10 cellular contexts compared by ENCODE assay signal in the genomic region with DNA sequence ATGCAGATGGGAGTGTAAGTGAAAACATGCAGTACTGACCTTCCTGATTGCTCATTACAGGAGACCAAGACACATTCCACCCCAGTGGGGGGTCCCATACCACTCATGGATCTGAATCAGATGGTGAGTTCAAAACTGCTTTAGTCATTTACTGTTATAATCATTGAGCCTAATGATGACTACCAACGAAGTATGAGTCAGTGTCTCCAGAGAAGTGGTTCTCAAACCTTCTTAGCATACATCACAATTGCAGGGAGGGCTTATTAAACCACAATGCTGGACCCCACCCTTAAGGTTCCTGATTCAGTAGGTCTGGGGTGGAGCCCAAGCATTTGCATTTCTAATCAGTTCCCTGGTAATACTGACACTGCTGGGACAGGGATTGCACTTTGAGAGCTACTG.
A peak's percentile ranks its signal among the peaks of the same experiment; 100 is the strongest.
DNase-seq lines count a peak whose midpoint lies in the region; ATAC-seq and TF ChIP-seq lines count a peak whose summit lies in the region.
"Had no signal": no experiment of that assay in that cellular context is flagged by ENCODE, and none has a peak within 500 bp of the region (broad histone marks: within the 10 kb centered on the region; RNA-seq: fewer than 3 reads in every experiment).

No MANE protein-coding gene starts in this region.

- H3K27ac ChIP-seq in iPS DF 6.9 (ENCODE audit: low read length) = no peak overlapping the region

- intact Hi-C loops in activated CD4-positive, alpha-beta T cell treated with anti-CD3 and anti-CD28 coated beads for 36 hours (cut with DNase I, micrococcal nuclease) = loop anchor here (2.0 kb wide), 2 partner anchors 38 to 68 kb away; no protein-coding TSS in a partner anchor

- POLR2A ChIA-PET in activated CD4-positive, alpha-beta T cell treated with anti-CD3 and anti-CD28 coated beads for 36 hours (lab: Charles Lee) = no interaction called here
- POLR2A ChIA-PET in HEK293T (lab: Yijun Ruan, JAX) = no interaction called here

- DNase-seq in activated CD4-positive, alpha-beta T cell treated with anti-CD3 and anti-CD28 coated beads for 36 hours = peak; percentile 69
- DNase-seq in activated CD4-positive, alpha-beta T cell treated with anti-CD3 and anti-CD28 coated beads, Interleukin-2, amount 50 U/mL, for 1 hour = no peak
- DNase-seq in activated T-cell treated with anti-CD3 and anti-CD28 coated beads, Interleukin-2, amount 50 U/mL, for 24 hours = no peak
- DNase-seq in iPS DF 6.9 (ENCODE audit: low read depth, low spot score) = peak; percentile 61
- peak in 1 of 2 donors; percentile 48 for DNase-seq in stimulated activated naive CD8-positive, alpha-beta T cell treated with anti-CD3 and anti-CD28 coated beads, Interleukin-15, amount 100 ng/mL, for 72 hours
- no peak for DNase-seq in T-helper 9 cell
- no peak for DNase-seq in HEK293T (ENCODE audit: extremely low spot score)
- DNase-seq in Ammon's horn (ENCODE audit: low spot score) = no peak
- DNase-seq: C1 segment of cervical spinal cord had no signal

- H3K27ac Mint-ChIP-seq in activated CD4-positive, alpha-beta T cell treated with anti-CD3 and anti-CD28 coated beads for 36 hours = peak overlapping the region; percentile 86
- H3K27ac Mint-ChIP-seq in activated T-cell treated with anti-CD3 and anti-CD28 coated beads, Interleukin-2, amount 50 U/mL, for 24 hours = peak overlapping the region; percentile 90
- H3K27ac Mint-ChIP-seq in stimulated activated naive CD8-positive, alpha-beta T cell treated with anti-CD3 and anti-CD28 coated beads, Interleukin-15, amount 100 ng/mL, for 72 hours = peak overlapping the region in 1 of 2 donors; percentile 52

- CTCF ChIA-PET in activated CD4-positive, alpha-beta T cell treated with anti-CD3 and anti-CD28 coated beads for 36 hours (lab: Charles Lee) = interaction anchor here (0.7 kb wide), 2 partner anchors 30 to 288 kb away, joined by 3 read pairs; no protein-coding TSS in a partner anchor
- CTCF ChIA-PET in HEK293T (lab: Yijun Ruan, JAX) = no interaction called here

- no peaks in the 10 kb centered on the region for H3K27me3 ChIP-seq in iPS DF 6.9 (ENCODE audit: control insufficient read depth, insufficient read depth, low read length)

- peaks cover 6% of the 10 kb centered on the region for H3K9me3 Mint-ChIP-seq in activated CD4-positive, alpha-beta T cell treated with anti-CD3 and anti-CD28 coated beads for 36 hours (ENCODE audit: low read depth)
- H3K9me3 Mint-ChIP-seq in activated T-cell treated with anti-CD3 and anti-CD28 coated beads, Interleukin-2, amount 50 U/mL, for 24 hours = peaks cover 6% of the 10 kb centered on the region
- H3K9me3 Mint-ChIP-seq in stimulated activated naive CD8-positive, alpha-beta T cell treated with anti-CD3 and anti-CD28 coated beads, Interleukin-15, amount 100 ng/mL, for 72 hours = peaks cover 8 to 16% of the 10 kb centered on the region in 2 donors

- peaks cover 93% of the 10 kb centered on the region for H3K36me3 Mint-ChIP-seq in activated CD4-positive, alpha-beta T cell treated with anti-CD3 and anti-CD28 coated beads for 36 hours (ENCODE audit: low read depth)
- H3K36me3 Mint-ChIP-seq in activated T-cell treated with anti-CD3 and anti-CD28 coated beads, Interleukin-2, amount 50 U/mL, for 24 hours (ENCODE audit: low read depth) = peaks cover 97% of the 10 kb centered on the region

- peak overlapping the region; percentile 5 for H3K4me3 Mint-ChIP-seq in activated CD4-positive, alpha-beta T cell treated with anti-CD3 and anti-CD28 coated beads for 36 hours
- peak overlapping the region; percentile 18 for H3K4me3 Mint-ChIP-seq in activated T-cell treated with anti-CD3 and anti-CD28 coated beads, Interleukin-2, amount 50 U/mL, for 24 hours
- H3K4me3 Mint-ChIP-seq in stimulated activated naive CD8-positive, alpha-beta T cell treated with anti-CD3 and anti-CD28 coated beads, Interleukin-15, amount 100 ng/mL, for 72 hours = no peak overlapping the region
- H3K4me3 Mint-ChIP-seq: neural crest cell had no signal

- H3K27me3 Mint-ChIP-seq in activated CD4-positive, alpha-beta T cell treated with anti-CD3 and anti-CD28 coated beads for 36 hours = no peaks in the 10 kb centered on the region
- no peaks in the 10 kb centered on the region for H3K27me3 Mint-ChIP-seq in activated T-cell treated with anti-CD3 and anti-CD28 coated beads, Interleukin-2, amount 50 U/mL, for 24 hours
- no peaks in the 10 kb centered on the region for H3K27me3 Mint-ChIP-seq in stimulated activated naive CD8-positive, alpha-beta T cell treated with anti-CD3 and anti-CD28 coated beads, Interleukin-15, amount 100 ng/mL, for 72 hours

- no peaks in the 10 kb centered on the region for H3K9me3 ChIP-seq in iPS DF 6.9 (ENCODE audit: control insufficient read depth, insufficient read depth, low read length)

- peaks cover 72% of the 10 kb centered on the region for H3K4me1 Mint-ChIP-seq in activated CD4-positive, alpha-beta T cell treated with anti-CD3 and anti-CD28 coated beads for 36 hours
- H3K4me1 Mint-ChIP-seq in activated T-cell treated with anti-CD3 and anti-CD28 coated beads, Interleukin-2, amount 50 U/mL, for 24 hours (ENCODE audit: low read depth) = peaks cover 81% of the 10 kb centered on the region
- H3K4me1 Mint-ChIP-seq in stimulated activated naive CD8-positive, alpha-beta T cell treated with anti-CD3 and anti-CD28 coated beads, Interleukin-15, amount 100 ng/mL, for 72 hours = peaks cover 73% of the 10 kb centered on the region
- H3K4me1 Mint-ChIP-seq: neural crest cell had no signal

- no peak overlapping the region for H3K4me3 ChIP-seq in iPS DF 6.9 (ENCODE audit: low read length)

- WGBS in iPS DF 6.9 (ENCODE audit: insufficient coverage, insufficient read length) = no CpG with 5 or more reads among the region's 1 CpG

- peak; percentile 88 for ATAC-seq in activated CD4-positive, alpha-beta T cell treated with anti-CD3 and anti-CD28 coated beads for 36 hours
- ATAC-seq in stimulated activated naive CD8-positive, alpha-beta T cell treated with anti-CD3 and anti-CD28 coated beads, Interleukin-15, amount 100 ng/mL, for 72 hours = peak; percentile 93

- H3K36me3 ChIP-seq in iPS DF 6.9 (ENCODE audit: control insufficient read depth, insufficient read depth, low read length) = no peaks in the 10 kb centered on the region

- peaks cover 4% of the 10 kb centered on the region; the same call in 1 of the 2 replicates for H3K4me1 ChIP-seq in iPS DF 6.9 (ENCODE audit: control insufficient read depth, insufficient read depth, low read length)

TF ChIP-seq in HEK293T, 16 proteins besides CTCF, POLR2A, EP300 and RAD21:
- TF ChIP-seq, protein P1, sequence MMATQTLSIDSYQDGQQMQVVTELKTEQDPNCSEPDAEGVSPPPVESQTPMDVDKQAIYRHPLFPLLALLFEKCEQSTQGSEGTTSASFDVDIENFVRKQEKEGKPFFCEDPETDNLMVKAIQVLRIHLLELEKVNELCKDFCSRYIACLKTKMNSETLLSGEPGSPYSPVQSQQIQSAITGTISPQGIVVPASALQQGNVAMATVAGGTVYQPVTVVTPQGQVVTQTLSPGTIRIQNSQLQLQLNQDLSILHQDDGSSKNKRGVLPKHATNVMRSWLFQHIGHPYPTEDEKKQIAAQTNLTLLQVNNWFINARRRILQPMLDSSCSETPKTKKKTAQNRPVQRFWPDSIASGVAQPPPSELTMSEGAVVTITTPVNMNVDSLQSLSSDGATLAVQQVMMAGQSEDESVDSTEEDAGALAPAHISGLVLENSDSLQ (IDR thresholded peaks at IDR 0.05) = no peak
- TF ChIP-seq FOXA1 (IDR thresholded peaks at IDR 0.05) (no peak), ARNT (IDR thresholded peaks at IDR 0.05) (no peak), SP1 (IDR thresholded peaks at IDR 0.05) (no peak), HDGF (IDR thresholded peaks at IDR 0.05; ENCODE audit: borderline replicate concordance) (no peak), LEF1 (IDR thresholded peaks at IDR 0.05; ENCODE audit: borderline replicate concordance) (no peak), FOXK2 (IDR thresholded peaks at IDR 0.05) (no peak), L3MBTL2 (conservative IDR thresholded peaks at IDR 0.05) (no peak), SUZ12 (IDR thresholded peaks at IDR 0.05) (no peak), ZNF384 (IDR thresholded peaks at IDR 0.05) (no peak), ELF4 (IDR thresholded peaks at IDR 0.05) (no peak)

Comparison
In these comparisons a context has a peak if more than half of its experiments do, and no peak if none do; other contexts are left out.
1. DNase-seq: peak in activated CD4-positive, alpha-beta T cell treated with anti-CD3 and anti-CD28 coated beads for 36 hours (single experiment) and iPS DF 6.9 (single experiment); none in activated CD4-positive, alpha-beta T cell treated with anti-CD3 and anti-CD28 coated beads, Interleukin-2, amount 50 U/mL, for 1 hour (single experiment), activated T-cell treated with anti-CD3 and anti-CD28 coated beads, Interleukin-2, amount 50 U/mL, for 24 hours (single experiment), T-helper 9 cell (single experiment), HEK293T (single experiment) and Ammon's horn (single experiment).
2. H3K4me3 Mint-ChIP-seq: peak in activated CD4-positive, alpha-beta T cell treated with anti-CD3 and anti-CD28 coated beads for 36 hours (single experiment) and activated T-cell treated with anti-CD3 and anti-CD28 coated beads, Interleukin-2, amount 50 U/mL, for 24 hours (single experiment); none in stimulated activated naive CD8-positive, alpha-beta T cell treated with anti-CD3 and anti-CD28 coated beads, Interleukin-15, amount 100 ng/mL, for 72 hours (0 of 2).